Comparison of ENCODE assay signal across 1 cellular context in genomic region chr10:119030421-119031250, GRCh38.
A peak's percentile ranks its signal among the peaks of the same experiment; 100 is the strongest.
TF ChIP-seq lines count a peak whose summit lies in the region.

No MANE protein-coding gene starts in this region.

TF ChIP-seq in HCT116, 20 proteins besides CTCF, POLR2A, EP300 and RAD21 (continued from another document):
- no peak for TF ChIP-seq ATF3 (IDR thresholded peaks at IDR 0.05)
- no peak for TF ChIP-seq ZNF274 (IDR thresholded peaks at IDR 0.05; ENCODE audit: low read depth, low read length)
- no peak for TF ChIP-seq YY1 (IDR thresholded peaks at IDR 0.05; ENCODE audit: extremely low read depth, insufficient replicate concordance, low read depth, low read length)
- TF ChIP-seq ZFX (IDR thresholded peaks at IDR 0.05) = peak; percentile 28; the same call in 1 of the 2 replicates
TF ChIP-seq in HCT116: peak in this region for 5.
